Comparison of ENCODE assay signal across 14 cellular contexts in genomic region chr2:182541268-182541667, GRCh38.
DNase-seq lines count a peak whose midpoint lies in the region; ATAC-seq and TF ChIP-seq lines count a peak whose summit lies in the region.
"Had no signal": no experiment of that assay in that cellular context is flagged by ENCODE, and none has a peak within 500 bp of the region (broad histone marks: within the 10 kb centered on the region; RNA-seq: fewer than 3 reads in every experiment).

No MANE protein-coding gene starts in this region.

- H3K9me3 ChIP-seq in suprapubic skin, result no peaks in the 10 kb centered on the region
- no peaks in the 10 kb centered on the region for H3K9me3 ChIP-seq in GM23248 (ENCODE audit: low read depth)
- no peaks in the 10 kb centered on the region for H3K9me3 ChIP-seq in trophoblast cell (ENCODE audit: insufficient read depth, low read depth, low read length)
- H3K9me3 ChIP-seq: heart left ventricle had no signal

- H3K36me3 ChIP-seq in suprapubic skin, result no peaks in the 10 kb centered on the region
- H3K36me3 ChIP-seq in GM23248 (ENCODE audit: low read depth), result no peaks in the 10 kb centered on the region
- H3K36me3 ChIP-seq in trophoblast cell (ENCODE audit: control insufficient read depth in 1 of 2, insufficient read depth in 2 of 2, low read length in 2 of 2), result no peaks in the 10 kb centered on the region
- H3K36me3 ChIP-seq: heart left ventricle had no signal

- no peak overlapping the region for H3K23ac ChIP-seq in trophoblast cell (ENCODE audit: low read length)

- in situ Hi-C loops in GM23248 (cut with MboI), result no loop called here

- H3K4me1 ChIP-seq in suprapubic skin (no peaks in the 10 kb centered on the region), GM23248 (ENCODE audit: insufficient read depth) (peaks cover 9% of the 10 kb centered on the region), trophoblast cell (ENCODE audit: control insufficient read depth in 1 of 2, insufficient read depth in 2 of 2, low read length in 2 of 2) (no peaks in the 10 kb centered on the region)

- peak; percentile 77 for ATAC-seq in GM18909 (IDR thresholded peaks at IDR 0.05; ENCODE audit: poor library complexity, unreplicated experiment)
- ATAC-seq in GM21717 (IDR thresholded peaks at IDR 0.05; ENCODE audit: unreplicated experiment), result peak; percentile 57
- peak; percentile 77 for ATAC-seq in HG03175 (IDR thresholded peaks at IDR 0.05; ENCODE audit: unreplicated experiment)
- ATAC-seq: heart left ventricle; stimulated activated effector memory CD8-positive, alpha-beta T cell treated with anti-CD3 and anti-CD28 coated beads, Interleukin-12 subunit alpha, Interleukin-12 subunit beta, amount 100 ng/mL, for 72 hours had no signal

- no peak overlapping the region for H2AFZ ChIP-seq in GM23248
- no peak overlapping the region for H2AFZ ChIP-seq in trophoblast cell (ENCODE audit: insufficient read depth, low read length, poor library complexity)

- TF ChIP-seq POLR2A in suprapubic skin (IDR thresholded peaks at IDR 0.05), result no peak

- H2AK5ac ChIP-seq in trophoblast cell (ENCODE audit: low read length), result no peak overlapping the region

- H4K91ac ChIP-seq in trophoblast cell (ENCODE audit: low read depth, low read length), result no peak overlapping the region

- H3K27me3 ChIP-seq in suprapubic skin (no peaks in the 10 kb centered on the region), GM23248 (replicated peaks; ENCODE audit: insufficient read depth) (no peaks in the 10 kb centered on the region), trophoblast cell (ENCODE audit: insufficient read depth, low read length) (no peaks in the 10 kb centered on the region)
- H3K27me3 ChIP-seq: heart left ventricle had no signal

- H3K4me3 ChIP-seq in fibroblast of the aortic adventitia (ENCODE audit: low read depth, low read length) (no peak overlapping the region), suprapubic skin (no peak overlapping the region), GM23248 (no peak overlapping the region), trophoblast cell (ENCODE audit: low read depth, low read length) (no peak overlapping the region)
- H3K4me3 ChIP-seq: heart left ventricle had no signal

- H3K4me2 ChIP-seq in GM23248 (ENCODE audit: unreplicated experiment) (no peak overlapping the region), trophoblast cell (ENCODE audit: low read length) (no peak overlapping the region)

- no peak overlapping the region for H3K4ac ChIP-seq in trophoblast cell (ENCODE audit: low read depth, low read length)

- H3K9ac ChIP-seq in GM23248 (no peak overlapping the region), trophoblast cell (ENCODE audit: low read length) (no peak overlapping the region)

- TF ChIP-seq CTCF in fibroblast of the aortic adventitia (IDR thresholded peaks at IDR 0.05; ENCODE audit: insufficient read depth, low read length) (no peak), suprapubic skin (IDR thresholded peaks at IDR 0.05) (no peak)

- no peak overlapping the region for H2BK12ac ChIP-seq in trophoblast cell (ENCODE audit: low read length)

- no peaks in the 10 kb centered on the region for H4K20me1 ChIP-seq in GM23248 (ENCODE audit: insufficient read depth)

- no peaks in the 10 kb centered on the region for H3K79me1 ChIP-seq in trophoblast cell (ENCODE audit: low read length)

- H3K18ac ChIP-seq in trophoblast cell (ENCODE audit: low read length), result no peak overlapping the region

- DNase-seq in fibroblast of the aortic adventitia (ENCODE audit: low read depth) (peak; percentile 53), suprapubic skin (ENCODE audit: low spot score in 2 of 2) (no peak), GM23248 (no peak), trophoblast cell (no peak), SW 1271 (lab: John Stamatoyannopoulos, UW) (no peak)
- DNase-seq: heart left ventricle, NCI-H510A treated with DMSO at 0.1 percent for 48 hours, nucleus accumbens, Right ventricle myocardium superior had no signal

- H4K8ac ChIP-seq in trophoblast cell (ENCODE audit: low read depth, low read length), result no peak overlapping the region

- H3F3A ChIP-seq in GM23248 (ENCODE audit: insufficient read depth), result no peaks in the 10 kb centered on the region

- no peak overlapping the region for H4K12ac ChIP-seq in trophoblast cell (ENCODE audit: low read depth, low read length)

- H3K27ac ChIP-seq in suprapubic skin, result no peak overlapping the region
- H3K27ac ChIP-seq in GM23248, result no peak overlapping the region
- no peak overlapping the region for H3K27ac ChIP-seq in trophoblast cell (ENCODE audit: low read depth, low read length)
- H3K27ac ChIP-seq: heart left ventricle, HL-60 had no signal

- no peak for TF ChIP-seq EP300 in suprapubic skin (IDR thresholded peaks at IDR 0.05)

- H2BK120ac ChIP-seq in trophoblast cell (ENCODE audit: insufficient read depth, low read length, poor library complexity), result no peak overlapping the region

- no peak overlapping the region for H2BK5ac ChIP-seq in trophoblast cell (ENCODE audit: low read depth, low read length, poor library complexity)

- H3K14ac ChIP-seq in trophoblast cell (ENCODE audit: low read length), result no peak overlapping the region

- H3K79me2 ChIP-seq in GM23248 (ENCODE audit: insufficient read depth) (no peaks in the 10 kb centered on the region), trophoblast cell (ENCODE audit: control insufficient read depth, insufficient read depth, low read length, poor library complexity) (no peaks in the 10 kb centered on the region)

- H3K9me2 ChIP-seq in GM23248 (ENCODE audit: insufficient read depth), result no peaks in the 10 kb centered on the region
